ENCODE assay signal across 8 cellular contexts in genomic region chr3:27467545-27467944, GRCh38. TPM values are rescaled to one million over a fixed set of nuclear protein-coding genes. Genes with fewer than 3 reads are reported as not detected.
DNase-seq lines count a peak whose midpoint lies in the region; ATAC-seq and TF ChIP-seq lines count a peak whose summit lies in the region.

No MANE protein-coding gene starts in this region.

- H3K4me3 Mint-ChIP-seq in mesothelial cell of epicardium: no peak overlapping the region

- peak; percentile 69 for TF ChIP-seq CTCF in OCI-LY1 (IDR thresholded peaks at IDR 0.05; ENCODE audit: low read length)
- peak; percentile 21 to 78 (median 64) for TF ChIP-seq CTCF in dorsolateral prefrontal cortex (IDR thresholded peaks at IDR 0.05 in 54 of 56, conservative IDR thresholded peaks at IDR 0.05 in 2 of 56; ENCODE audit: low read depth in 1 of 56, partially characterized antibody in 56 of 56)
- peak; percentile 30 for TF ChIP-seq CTCF in mesothelial cell of epicardium (IDR thresholded peaks at IDR 0.05; ENCODE audit: unreplicated experiment)

- H3K9ac ChIP-seq in OCI-LY1 (ENCODE audit: low read length): no peak overlapping the region

- peaks cover 3% of the 10 kb centered on the region; the same call in 1 of the 2 replicates for H3K36me3 ChIP-seq in OCI-LY1 (ENCODE audit: insufficient read depth, low read length)

- no peak overlapping the region for H3K4me3 ChIP-seq in OCI-LY1 (ENCODE audit: low read depth, low read length, poor library complexity, severe bottlenecking)
- peak overlapping the region in 2 of 59 donors; percentile 3 to 9 for H3K4me3 ChIP-seq in dorsolateral prefrontal cortex

- peak overlapping the region; percentile 13 for H3K27ac Mint-ChIP-seq in mesothelial cell of epicardium

- peaks cover 4% of the 10 kb centered on the region for H3K4me1 Mint-ChIP-seq in mesothelial cell of epicardium

- no peak overlapping the region for H3K27ac ChIP-seq in OCI-LY1 (ENCODE audit: low read depth, low read length, poor library complexity, severe bottlenecking)
- H3K27ac ChIP-seq in dorsolateral prefrontal cortex: no peak overlapping the region

- H3K9me3 Mint-ChIP-seq in mesothelial cell of epicardium: peaks cover 3% of the 10 kb centered on the region

- H3K79me2 ChIP-seq in OCI-LY1 (ENCODE audit: insufficient read depth, low read length): peaks cover 52% of the 10 kb centered on the region

- no peaks in the 10 kb centered on the region for H3K9me2 ChIP-seq in OCI-LY1 (ENCODE audit: low read depth, low read length)

- H3K36me3 Mint-ChIP-seq in mesothelial cell of epicardium: peaks cover 15% of the 10 kb centered on the region

- H4K20me1 ChIP-seq in OCI-LY1 (ENCODE audit: insufficient read depth, low read length): no peaks in the 10 kb centered on the region

- no peaks in the 10 kb centered on the region for H3F3A ChIP-seq in OCI-LY1 (ENCODE audit: insufficient read depth, low read length)

- peak; percentile 6 to 62 (median 12) for DNase-seq in NCI-H1417 (lab: John Stamatoyannopoulos, UW)
- DNase-seq in NCI-H1417 treated with DMSO at 0.1 percent for 48 hours (lab: John Stamatoyannopoulos, UW): no peak
- peak; percentile 18 for DNase-seq in GM19238 (ENCODE audit: insufficient read length, low spot score)
- DNase-seq in dorsolateral prefrontal cortex: no peak
- no peak for DNase-seq in mesothelial cell of epicardium (ENCODE audit: low spot score in 2 of 2, unreplicated experiment in 2 of 2)
- DNase-seq in OCI-M2 (lab: John Stamatoyannopoulos, UW; ENCODE audit: unreplicated experiment): no peak

- ATAC-seq in HG03097 (IDR thresholded peaks at IDR 0.05; ENCODE audit: low FRiP score, unreplicated experiment): peak; percentile 91

- no peak overlapping the region for H3K4me2 ChIP-seq in OCI-LY1 (ENCODE audit: low read length)

- intact Hi-C loops in dorsolateral prefrontal cortex (cut with DNase I): loop anchor here (10.0 kb wide), 2 partner anchors 153 to 333 kb away; no protein-coding TSS in a partner anchor

- H3K27me3 Mint-ChIP-seq in mesothelial cell of epicardium (ENCODE audit: low read depth): no peaks in the 10 kb centered on the region

- no peaks in the 10 kb centered on the region for H3K9me3 ChIP-seq in OCI-LY1 (ENCODE audit: low read length)

- no peak overlapping the region for H2AFZ ChIP-seq in OCI-LY1 (ENCODE audit: low read length)

- peaks cover 4% of the 10 kb centered on the region for H3K4me1 ChIP-seq in OCI-LY1 (ENCODE audit: insufficient read depth, low read length, severe bottlenecking)

- H3K27me3 ChIP-seq in OCI-LY1 (ENCODE audit: insufficient read depth, low read length) (no peaks in the 10 kb centered on the region), dorsolateral prefrontal cortex (no peaks in the 10 kb centered on the region)

RNA-seq across cellular contexts. Expression of gene SLC4A7, which starts 16.6 kb away (rescaled TPM):
- total RNA-seq in dorsolateral prefrontal cortex (10 to 100 TPM; 23.8 to 95.2 (median 65.4) TPM), mesothelial cell of epicardium (43.3 to 48.2 TPM (median 46.3 TPM) in 3 replicates)

Comparison
In these comparisons a context has a peak if more than half of its experiments do, and no peak if none do; other contexts are left out.
1. DNase-seq: peak in NCI-H1417 (3 of 3) and GM19238 (single experiment); none in NCI-H1417 treated with DMSO at 0.1 percent for 48 hours (single experiment), dorsolateral prefrontal cortex (0 of 10), mesothelial cell of epicardium (0 of 2) and OCI-M2 (single experiment).
2. Peak in every context shown above with its lines, with median percentiles within 50 percentile points of each other: CTCF ChIP-seq.